In the genomic region with DNA sequence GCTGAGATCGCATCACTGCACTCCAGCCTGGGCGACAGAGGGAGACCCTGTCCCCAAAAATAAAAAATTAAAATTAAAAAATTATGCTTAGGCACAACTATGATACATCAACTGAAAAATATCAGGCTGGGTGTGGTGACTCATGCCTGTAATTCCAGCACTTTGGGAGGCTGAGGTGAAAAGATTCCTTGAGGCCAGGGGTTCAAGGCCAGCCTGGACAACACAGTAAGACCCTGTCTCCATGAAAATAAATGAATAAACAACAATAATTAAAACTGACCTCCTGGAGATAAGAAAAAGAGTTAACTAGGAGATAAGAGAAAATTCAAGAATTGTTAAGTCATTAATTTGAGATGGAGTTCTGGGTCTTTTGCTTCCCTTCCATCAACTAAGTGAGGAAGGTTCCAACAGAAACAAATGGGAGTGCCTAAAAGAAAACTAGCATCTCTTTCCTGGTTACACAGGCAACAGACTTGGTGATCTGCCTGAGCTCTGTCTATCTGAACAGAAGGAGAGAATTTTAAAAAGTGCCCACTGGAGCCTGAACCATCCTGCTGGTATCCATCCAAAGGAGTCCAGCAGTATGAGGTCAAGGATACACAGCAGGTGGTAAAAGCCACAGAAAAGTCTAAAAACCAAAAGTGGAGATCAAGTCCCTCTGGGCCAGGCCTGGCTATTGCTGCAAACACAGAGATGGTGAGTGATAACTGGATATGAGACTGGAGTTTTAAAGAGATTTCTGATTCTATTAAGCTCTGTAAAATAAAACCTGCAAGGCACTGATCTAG, we compare ENCODE assay signal across 18 cellular contexts. TPM values are rescaled to one million over a fixed set of nuclear protein-coding genes. Genes with fewer than 3 reads are reported as not detected.
A peak's percentile ranks its signal among the peaks of the same experiment; 100 is the strongest.
DNase-seq lines count a peak whose midpoint lies in the region; ATAC-seq, FAIRE-seq and TF ChIP-seq lines count a peak whose summit lies in the region.
"Had no signal": no experiment of that assay in that cellular context is flagged by ENCODE, and none has a peak within 500 bp of the region (broad histone marks: within the 10 kb centered on the region; RNA-seq: fewer than 3 reads in every experiment).

No MANE protein-coding gene starts in this region.

- TF ChIP-seq EP300 in K562 (IDR thresholded peaks at IDR 0.05; ENCODE audit: low read length): no peak

- intact Hi-C loops in activated CD8-positive, alpha-beta T cell treated with anti-CD3 and anti-CD28 coated beads for 36 hours (cut with micrococcal nuclease): no loop called here
- intact Hi-C loops in K562 (cut with micrococcal nuclease): no loop called here
- intact Hi-C loops in testis (cut with DNase I; ENCODE audit: low total_unique reads): no loop called here

- no peak for ATAC-seq in activated CD8-positive, alpha-beta T cell treated with anti-CD3 and anti-CD28 coated beads, Interleukin-2, amount 10 ng/mL, durations not matched to agents 7 days and 5 days
- ATAC-seq in activated CD8-positive, alpha-beta T cell treated with anti-CD3 and anti-CD28 coated beads for 36 hours: no peak
- peak; percentile 31; the same call in 2 of the 3 replicates for ATAC-seq in K562
- ATAC-seq: mucosa of descending colon had no signal

- no peaks in the 10 kb centered on the region for H3K9me1 ChIP-seq in K562 (ENCODE audit: control insufficient read depth, insufficient read depth, low read length)

- H3K27ac Mint-ChIP-seq in activated CD8-positive, alpha-beta T cell treated with anti-CD3 and anti-CD28 coated beads, Interleukin-2, amount 10 ng/mL, durations not matched to agents 7 days and 5 days: peak overlapping the region; percentile 25
- H3K27ac Mint-ChIP-seq in activated CD8-positive, alpha-beta T cell treated with anti-CD3 and anti-CD28 coated beads for 36 hours: no peak overlapping the region
- peak overlapping the region in 2 of 3 donors; percentile 39 to 79 for H3K27ac Mint-ChIP-seq in IgD-negative memory B cell
- H3K27ac Mint-ChIP-seq: activated B cell treated with CpG ODN at 0.5 μM for 24 hours had no signal

- H4K20me1 ChIP-seq in K562 (replicated peaks; ENCODE audit: control insufficient read depth, insufficient read depth, low read length) (0 out of 2 replicates have a peak, but pooled peaks cover 4% of the 10 kb centered on the region), osteoblast (ENCODE audit: insufficient read depth, low read length) (peaks cover 14% of the 10 kb centered on the region)

- no peak for TF ChIP-seq RAD21 in K562 (CRISPR knock-in tag; conservative IDR thresholded peaks at IDR 0.05 in 1 of 2, IDR thresholded peaks at IDR 0.05 in 1 of 2)

- H3K36me3 ChIP-seq in K562 (ENCODE audit: control insufficient read depth, insufficient read depth, low read length) (peaks cover 61% of the 10 kb centered on the region), osteoblast (ENCODE audit: insufficient read depth, low read length) (peaks cover 10% of the 10 kb centered on the region), testis (ENCODE audit: low read depth, missing control alignments) (no peaks in the 10 kb centered on the region)

- H3K27ac ChIP-seq in K562 (ENCODE audit: extremely low read depth, low read depth, low read length) (no peak overlapping the region), osteoblast (ENCODE audit: low read depth, low read length) (peak overlapping the region; percentile 1), testis (no peak overlapping the region)
- H3K27ac ChIP-seq: hepatocyte had no signal

- H3K27me3 ChIP-seq in K562 (ENCODE audit: control insufficient read depth in 2 of 2, insufficient read depth in 2 of 2, low read length in 2 of 2) (no peaks in the 10 kb centered on the region), osteoblast (ENCODE audit: insufficient read depth, low read length) (no peaks in the 10 kb centered on the region), testis (no peaks in the 10 kb centered on the region)
- H3K27me3 ChIP-seq: hepatocyte had no signal

- CTCF ChIA-PET in activated CD8-positive, alpha-beta T cell treated with anti-CD3 and anti-CD28 coated beads, Interleukin-2, amount 10 ng/mL, durations not matched to agents 7 days and 5 days (lab: Charles Lee): interaction anchor here (1.8 kb wide), 1 partner anchor 283 kb away, joined by 6 read pairs; no protein-coding TSS in a partner anchor
- CTCF ChIA-PET in activated CD8-positive, alpha-beta T cell treated with anti-CD3 and anti-CD28 coated beads for 36 hours (lab: Charles Lee): interaction anchor here (0.9 to 1.5 kb wide), 2 partner anchors 15 to 31 kb away, joined by 4 read pairs; no protein-coding TSS in a partner anchor
- CTCF ChIA-PET in K562 (lab: Yijun Ruan, JAX; ENCODE audit: low intra/inter-chr PET ratio): no interaction called here

- no peak overlapping the region for H3K4me3 Mint-ChIP-seq in activated CD8-positive, alpha-beta T cell treated with anti-CD3 and anti-CD28 coated beads, Interleukin-2, amount 10 ng/mL, durations not matched to agents 7 days and 5 days
- H3K4me3 Mint-ChIP-seq in activated CD8-positive, alpha-beta T cell treated with anti-CD3 and anti-CD28 coated beads for 36 hours: no peak overlapping the region
- H3K4me3 Mint-ChIP-seq in IgD-negative memory B cell: no peak overlapping the region
- H3K4me3 Mint-ChIP-seq: activated B cell treated with CpG ODN at 0.5 μM for 24 hours had no signal

- TF ChIP-seq POLR2A in K562 (conservative IDR thresholded peaks at IDR 0.05) (no peak), testis (IDR thresholded peaks at IDR 0.05) (no peak)

- WGBS in K562 (ENCODE audit: insufficient coverage, low coverage, missing lambda C conversion rate): 100% methylated on average over 2 of the region's 2 CpGs
- 100% methylated on average over 2 of the region's 2 CpGs for WGBS in testis, 2 donors

- TF ChIP-seq CTCF in activated CD8-positive, alpha-beta T cell treated with anti-CD3 and anti-CD28 coated beads for 36 hours (IDR thresholded peaks at IDR 0.05): no peak
- TF ChIP-seq CTCF in K562 (IDR thresholded peaks at IDR 0.05 in 2 of 3, conservative IDR thresholded peaks at IDR 0.05 in 1 of 3; ENCODE audit: insufficient read depth in 2 of 3, low read depth in 1 of 3, low read length in 3 of 3): no peak
- TF ChIP-seq CTCF in osteoblast (IDR thresholded peaks at IDR 0.05; ENCODE audit: extremely low read depth, low read depth, low read length): no peak
- TF ChIP-seq CTCF in testis (IDR thresholded peaks at IDR 0.05): no peak

- POLR2A ChIA-PET in activated CD8-positive, alpha-beta T cell treated with anti-CD3 and anti-CD28 coated beads, Interleukin-2, amount 10 ng/mL, durations not matched to agents 7 days and 5 days (lab: Charles Lee): interaction anchor here (1.0 to 1.7 kb wide), 2 partner anchors 9 to 28 kb away, joined by 4 to 7 read pairs; a partner anchor contains a TSS
- POLR2A ChIA-PET in activated CD8-positive, alpha-beta T cell treated with anti-CD3 and anti-CD28 coated beads for 36 hours (lab: Charles Lee): interaction anchor here (0.6 to 0.9 kb wide), 4 partner anchors 9 to 584 kb away, joined by 3 to 6 read pairs (median 3); a partner anchor contains a TSS
- POLR2A ChIA-PET in K562 (lab: Yijun Ruan, JAX): interaction anchor here (0.6 to 0.8 kb wide), 2 partner anchors 9 to 137 kb away, joined by 3 to 5 read pairs; a partner anchor contains a TSS

- H3K79me2 ChIP-seq in K562 (ENCODE audit: control insufficient read depth, insufficient read depth, low read length) (peaks cover 95% of the 10 kb centered on the region), osteoblast (ENCODE audit: insufficient read depth, low read length) (peaks cover 99% of the 10 kb centered on the region)

- in situ Hi-C loops in K562 (cut with MboI): no loop called here

- H3K27me3 Mint-ChIP-seq in activated CD8-positive, alpha-beta T cell treated with anti-CD3 and anti-CD28 coated beads, Interleukin-2, amount 10 ng/mL, durations not matched to agents 7 days and 5 days (ENCODE audit: low read depth): no peaks in the 10 kb centered on the region
- no peaks in the 10 kb centered on the region for H3K27me3 Mint-ChIP-seq in activated CD8-positive, alpha-beta T cell treated with anti-CD3 and anti-CD28 coated beads for 36 hours
- H3K27me3 Mint-ChIP-seq in IgD-negative memory B cell: no peaks in the 10 kb centered on the region
- H3K27me3 Mint-ChIP-seq: activated B cell treated with CpG ODN at 0.5 μM for 24 hours had no signal

- H3K4me1 Mint-ChIP-seq in activated CD8-positive, alpha-beta T cell treated with anti-CD3 and anti-CD28 coated beads, Interleukin-2, amount 10 ng/mL, durations not matched to agents 7 days and 5 days (ENCODE audit: low read depth): peaks cover 40% of the 10 kb centered on the region
- peaks cover 40% of the 10 kb centered on the region for H3K4me1 Mint-ChIP-seq in activated CD8-positive, alpha-beta T cell treated with anti-CD3 and anti-CD28 coated beads for 36 hours (ENCODE audit: low read depth)
- H3K4me1 Mint-ChIP-seq in IgD-negative memory B cell: peaks cover 11 to 22% (median 18%) of the 10 kb centered on the region in 3 donors

- H3K36me3 Mint-ChIP-seq in activated CD8-positive, alpha-beta T cell treated with anti-CD3 and anti-CD28 coated beads, Interleukin-2, amount 10 ng/mL, durations not matched to agents 7 days and 5 days (ENCODE audit: low read depth): peaks cover 38% of the 10 kb centered on the region
- peaks cover 34% of the 10 kb centered on the region for H3K36me3 Mint-ChIP-seq in activated CD8-positive, alpha-beta T cell treated with anti-CD3 and anti-CD28 coated beads for 36 hours (ENCODE audit: low read depth)
- peaks cover 9% of the 10 kb centered on the region for H3K36me3 Mint-ChIP-seq in IgD-negative memory B cell

- H3K9me3 Mint-ChIP-seq in activated CD8-positive, alpha-beta T cell treated with anti-CD3 and anti-CD28 coated beads, Interleukin-2, amount 10 ng/mL, durations not matched to agents 7 days and 5 days (ENCODE audit: insufficient read depth): no peaks in the 10 kb centered on the region
- no peaks in the 10 kb centered on the region for H3K9me3 Mint-ChIP-seq in activated CD8-positive, alpha-beta T cell treated with anti-CD3 and anti-CD28 coated beads for 36 hours
- no peaks in the 10 kb centered on the region for H3K9me3 Mint-ChIP-seq in IgD-negative memory B cell

- no peak for DNase-seq in activated CD8-positive, alpha-beta T cell treated with anti-CD3 and anti-CD28 coated beads, Interleukin-2, amount 10 ng/mL, durations not matched to agents 7 days and 5 days
- DNase-seq in activated CD8-positive, alpha-beta T cell treated with anti-CD3 and anti-CD28 coated beads for 36 hours: no peak
- peak in 1 of 4 experiments; percentile 9 for DNase-seq in K562 (ENCODE audit: extremely low read depth in 1 of 4, low spot score in 3 of 4)
- no peak for DNase-seq in osteoblast (ENCODE audit: insufficient read length, low spot score, missing footprints)
- DNase-seq in occipital lobe (lab: John Stamatoyannopoulos, UW): no peak
- DNase-seq in testis: no peak
- DNase-seq in HPDE6-E6E7 (ENCODE audit: extremely low spot score): no peak
- DNase-seq: activated B cell treated with CpG ODN at 0.5 μM for 24 hours; activated T-cell treated with anti-CD3 and anti-CD28 coated beads, Interleukin-2, amount 50 U/mL, for 1 hour; aorta; Caco-2; mucosa of descending colon; NCI-H2081; NCI-H524 treated with DMSO at 0.1 percent for 48 hours; OCI-M1; substantia nigra had no signal

- H3K9me3 ChIP-seq in K562 (replicated peaks; ENCODE audit: control insufficient read depth, insufficient read depth, low read depth, low read length) (no peaks in the 10 kb centered on the region), osteoblast (ENCODE audit: low read depth, low read length) (no peaks in the 10 kb centered on the region), testis (no peaks in the 10 kb centered on the region)
- H3K9me3 ChIP-seq: Caco-2, mucosa of descending colon had no signal

- no TSS peak for BruUV-seq in K562 (replicated peaks; lab: Mats Ljungman, UMichigan)

- no peak for FAIRE-seq in K562 (lab: Jason Lieb, UNC)

- H2AFZ ChIP-seq in K562 (ENCODE audit: low read depth, low read length) (no peak overlapping the region), osteoblast (ENCODE audit: low read length) (no peak overlapping the region)
- H2AFZ ChIP-seq: hepatocyte had no signal

- H3K4me3 ChIP-seq in K562 (no peak overlapping the region), osteoblast (ENCODE audit: insufficient read depth, low read length) (no peak overlapping the region), testis (no peak overlapping the region)
- H3K4me3 ChIP-seq: hepatocyte, mucosa of descending colon had no signal

- H3K4me2 ChIP-seq in K562 (ENCODE audit: insufficient read depth, low read length): no peak overlapping the region
- no peak overlapping the region for H3K4me2 ChIP-seq in osteoblast (ENCODE audit: insufficient read depth, low read length)
- H3K4me2 ChIP-seq: hepatocyte had no signal

- no peaks in the 10 kb centered on the region; a peak in 2 of 5 replicates for H3K4me1 ChIP-seq in K562 (replicated peaks in 1 of 2; ENCODE audit: control insufficient read depth in 2 of 2, insufficient read depth in 2 of 2, low read length in 2 of 2)
- no peaks in the 10 kb centered on the region for H3K4me1 ChIP-seq in osteoblast (ENCODE audit: insufficient read depth, low read length)
- H3K4me1 ChIP-seq in testis: no peaks in the 10 kb centered on the region
- H3K4me1 ChIP-seq: Caco-2 had no signal

- H3K9ac ChIP-seq in K562 (ENCODE audit: insufficient read depth in 1 of 2, low read depth in 2 of 2, low read length in 2 of 2): no peak overlapping the region

RNA-seq across cellular contexts. Expression of a gene that starts 8.8 kb away (rescaled TPM):
- 100 to 1,000 TPM; 130 to 136 TPM for total RNA-seq in activated CD8-positive, alpha-beta T cell treated with anti-CD3 and anti-CD28 coated beads, Interleukin-2, amount 10 ng/mL, durations not matched to agents 7 days and 5 days
- 100 to 1,000 TPM; 138 to 142 TPM for total RNA-seq in activated CD8-positive, alpha-beta T cell treated with anti-CD3 and anti-CD28 coated beads for 36 hours
- 80.1 TPM for polyA plus RNA-seq in IgD-negative memory B cell
- total RNA-seq in K562 (2011; cell fraction: chromatin; rRNA removed; ENCODE audit: low replicate concordance): 48.4 and 56.6 TPM in 2 replicates
- 33.4 and 34.7 TPM in 2 replicates for total RNA-seq in K562 (2011; cell fraction: nucleolus; rRNA removed)
- 40.2 and 54.0 TPM in 2 replicates for total RNA-seq in K562 (2011; cell fraction: nucleoplasm; rRNA removed)
- 164 and 176 TPM in 2 replicates for total RNA-seq in K562 (2014; rRNA removed)
- total RNA-seq in K562 (2014; rRNA removed; fragmentation: Illumina TruSeq; extraction: Trizol): 153 and 155 TPM in 2 replicates
- 183 and 191 TPM in 2 replicates for total RNA-seq in K562 (2015; rRNA removed; fragmentation: Illumina TruSeq; extraction: Trizol)
- total RNA-seq in K562 (2021): 154 and 173 TPM in 2 replicates
- polyA plus RNA-seq in K562 (2011; rRNA removed): 77.9 and 86.0 TPM in 2 replicates
- 68.2 and 68.5 TPM in 2 replicates for polyA plus RNA-seq in K562 (2011; cell fraction: cytosol; rRNA removed)
- 59.6 and 69.6 TPM in 2 replicates for polyA plus RNA-seq in K562 (2011; cell fraction: nucleus; rRNA removed)
- 132 and 162 TPM in 2 replicates for polyA plus RNA-seq in K562 (2012)
- 221 and 230 TPM in 2 replicates for polyA plus RNA-seq in K562 (2014; fragmentation: Illumina TruSeq; extraction: Trizol)
- 10 to 100 TPM; 61.7 to 88.8 TPM for polyA plus RNA-seq in K562 (2014; fragmentation: Nextera tagmentation; extraction: Ambion mirVana)
- 116 and 136 TPM in 2 replicates for polyA plus RNA-seq in K562 (2014; rRNA removed)
- 168 and 174 TPM in 2 replicates for polyA minus RNA-seq in K562 (2011; rRNA and poly(A)+ RNA removed)
- polyA minus RNA-seq in K562 (2011; cell fraction: cytosol; rRNA and poly(A)+ RNA removed): 88.1 and 100 TPM in 2 replicates
- 14.1 and 18.0 TPM in 2 replicates for polyA minus RNA-seq in K562 (2011; cell fraction: nucleus; rRNA and poly(A)+ RNA removed)
- total RNA-seq in osteoblast: 56.6 and 65.5 TPM in 2 replicates
- total RNA-seq in occipital lobe: 58.0 TPM
- 100 to 1,000 TPM; 163 to 245 TPM for total RNA-seq in testis
- 569 TPM for polyA plus RNA-seq in testis (ENCODE audit: insufficient read depth, low read depth, low replicate concordance)

RNA-seq across cellular contexts. Expression of a gene that starts 20.0 kb away (rescaled TPM):
- total RNA-seq in activated CD8-positive, alpha-beta T cell treated with anti-CD3 and anti-CD28 coated beads, Interleukin-2, amount 10 ng/mL, durations not matched to agents 7 days and 5 days: 10 to 100 TPM; 11.8 to 13.3 TPM
- 1 to 10 TPM; 6.8 to 7.2 TPM for total RNA-seq in activated CD8-positive, alpha-beta T cell treated with anti-CD3 and anti-CD28 coated beads for 36 hours
- polyA plus RNA-seq in IgD-negative memory B cell (4.8 TPM), K562 (2011; rRNA removed) (4.4 and 6.6 TPM in 2 replicates), K562 (2014; fragmentation: Illumina TruSeq; extraction: Trizol) (4.1 and 7.4 TPM in 2 replicates), K562 (2014; fragmentation: Nextera tagmentation; extraction: Ambion mirVana) (under 1 TPM; 0.04 to 0.15 TPM), K562 (2014; rRNA removed) (9.7 and 13.6 TPM in 2 replicates), testis (ENCODE audit: insufficient read depth, low read depth, low replicate concordance) (39.8 TPM)
- total RNA-seq in K562 (2011; cell fraction: chromatin; rRNA removed; ENCODE audit: low replicate concordance): 4.9 and 15.7 TPM in 2 replicates
- total RNA-seq in K562 (2011; cell fraction: nucleolus; rRNA removed): 17.0 and 17.3 TPM in 2 replicates
- total RNA-seq in K562 (2011; cell fraction: nucleoplasm; rRNA removed): 7.1 and 8.9 TPM in 2 replicates
- total RNA-seq in K562 (2014; rRNA removed) (6.7 and 8.0 TPM in 2 replicates), K562 (2014; rRNA removed; fragmentation: Illumina TruSeq; extraction: Trizol) (1.9 and 2.5 TPM in 2 replicates), K562 (2015; rRNA removed; fragmentation: Illumina TruSeq; extraction: Trizol) (7.1 TPM in 2 replicates), K562 (2021) (8.5 and 9.9 TPM in 2 replicates), osteoblast (6.2 and 8.3 TPM in 2 replicates), occipital lobe (12.0 TPM), testis (10 to 100 TPM; 26.7 to 39.4 TPM)
- polyA plus RNA-seq in K562 (2011; cell fraction: cytosol; rRNA removed): 10.0 and 15.4 TPM in 2 replicates
- polyA plus RNA-seq in K562 (2011; cell fraction: nucleus; rRNA removed): 19.1 and 33.8 TPM in 2 replicates
- polyA plus RNA-seq in K562 (2012): 7.6 and 12.8 TPM in 2 replicates
- 1.9 and 2.3 TPM in 2 replicates for polyA minus RNA-seq in K562 (2011; rRNA and poly(A)+ RNA removed)
- polyA minus RNA-seq in K562 (2011; cell fraction: cytosol; rRNA and poly(A)+ RNA removed): 2.7 and 4.6 TPM in 2 replicates
- 9.6 and 10.2 TPM in 2 replicates for polyA minus RNA-seq in K562 (2011; cell fraction: nucleus; rRNA and poly(A)+ RNA removed)

RNA-seq across cellular contexts. Expression of a gene that starts 27.9 kb away (rescaled TPM):
- 10 to 100 TPM; 91.2 to 91.3 TPM for total RNA-seq in activated CD8-positive, alpha-beta T cell treated with anti-CD3 and anti-CD28 coated beads, Interleukin-2, amount 10 ng/mL, durations not matched to agents 7 days and 5 days
- total RNA-seq in activated CD8-positive, alpha-beta T cell treated with anti-CD3 and anti-CD28 coated beads for 36 hours: 10 to 100 TPM; 60.5 to 62.1 TPM
- 69.2 TPM for polyA plus RNA-seq in IgD-negative memory B cell
- total RNA-seq in K562 (2011; cell fraction: chromatin; rRNA removed; ENCODE audit: low replicate concordance): 136 and 173 TPM in 2 replicates
- total RNA-seq in K562 (2011; cell fraction: nucleolus; rRNA removed): 69.6 and 80.4 TPM in 2 replicates
- 93.0 and 142 TPM in 2 replicates for total RNA-seq in K562 (2011; cell fraction: nucleoplasm; rRNA removed)
- 22.2 and 28.0 TPM in 2 replicates for total RNA-seq in K562 (2014; rRNA removed)
- 30.7 and 31.8 TPM in 2 replicates for total RNA-seq in K562 (2014; rRNA removed; fragmentation: Illumina TruSeq; extraction: Trizol)
- total RNA-seq in K562 (2015; rRNA removed; fragmentation: Illumina TruSeq; extraction: Trizol): 40.3 and 41.9 TPM in 2 replicates
- 36.9 and 41.3 TPM in 2 replicates for total RNA-seq in K562 (2021)
- 72.3 and 84.5 TPM in 2 replicates for polyA plus RNA-seq in K562 (2011; rRNA removed)
- polyA plus RNA-seq in K562 (2011; cell fraction: cytosol; rRNA removed): 60.8 and 72.5 TPM in 2 replicates
- polyA plus RNA-seq in K562 (2011; cell fraction: nucleus; rRNA removed): 90.2 and 94.5 TPM in 2 replicates
- 36.8 and 39.6 TPM in 2 replicates for polyA plus RNA-seq in K562 (2012)
- 50.0 and 50.7 TPM in 2 replicates for polyA plus RNA-seq in K562 (2014; fragmentation: Illumina TruSeq; extraction: Trizol)
- polyA plus RNA-seq in K562 (2014; fragmentation: Nextera tagmentation; extraction: Ambion mirVana): 1 to 10 TPM; 2.9 to 7.8 TPM
- 41.4 and 46.2 TPM in 2 replicates for polyA plus RNA-seq in K562 (2014; rRNA removed)
- polyA minus RNA-seq in K562 (2011; rRNA and poly(A)+ RNA removed): 69.7 and 85.6 TPM in 2 replicates
- polyA minus RNA-seq in K562 (2011; cell fraction: cytosol; rRNA and poly(A)+ RNA removed): 34.2 and 45.7 TPM in 2 replicates
- polyA minus RNA-seq in K562 (2011; cell fraction: nucleus; rRNA and poly(A)+ RNA removed): 35.4 and 59.3 TPM in 2 replicates
- total RNA-seq in osteoblast: 147 and 151 TPM in 2 replicates
- total RNA-seq in occipital lobe: 58.8 TPM
- 100 to 1,000 TPM; 112 to 139 TPM for total RNA-seq in testis
- polyA plus RNA-seq in testis (ENCODE audit: insufficient read depth, low read depth, low replicate concordance): 191 TPM

RNA-seq across cellular contexts. Expression of a gene that starts 30.1 kb away (rescaled TPM):
- 100 to 1,000 TPM; 119 to 120 TPM for total RNA-seq in activated CD8-positive, alpha-beta T cell treated with anti-CD3 and anti-CD28 coated beads, Interleukin-2, amount 10 ng/mL, durations not matched to agents 7 days and 5 days
- 10 to 100 TPM; 74.5 to 82.3 TPM for total RNA-seq in activated CD8-positive, alpha-beta T cell treated with anti-CD3 and anti-CD28 coated beads for 36 hours
- polyA plus RNA-seq in IgD-negative memory B cell: 219 TPM
- total RNA-seq in K562 (2011; cell fraction: chromatin; rRNA removed; ENCODE audit: low replicate concordance): 127 and 249 TPM in 2 replicates
- total RNA-seq in K562 (2011; cell fraction: nucleolus; rRNA removed): 127 and 149 TPM in 2 replicates
- total RNA-seq in K562 (2011; cell fraction: nucleoplasm; rRNA removed): 132 and 134 TPM in 2 replicates
- total RNA-seq in K562 (2014; rRNA removed): 61.7 and 80.4 TPM in 2 replicates
- total RNA-seq in K562 (2014; rRNA removed; fragmentation: Illumina TruSeq; extraction: Trizol): 44.1 and 45.3 TPM in 2 replicates
- 53.2 and 54.6 TPM in 2 replicates for total RNA-seq in K562 (2015; rRNA removed; fragmentation: Illumina TruSeq; extraction: Trizol)
- total RNA-seq in K562 (2021): 72.5 and 75.7 TPM in 2 replicates
- 45.8 and 57.3 TPM in 2 replicates for polyA plus RNA-seq in K562 (2011; rRNA removed)
- 65.9 and 86.7 TPM in 2 replicates for polyA plus RNA-seq in K562 (2011; cell fraction: cytosol; rRNA removed)
- 129 and 142 TPM in 2 replicates for polyA plus RNA-seq in K562 (2011; cell fraction: nucleus; rRNA removed)
- 64.3 and 80.0 TPM in 2 replicates for polyA plus RNA-seq in K562 (2012)
- polyA plus RNA-seq in K562 (2014; fragmentation: Illumina TruSeq; extraction: Trizol): 44.2 and 57.6 TPM in 2 replicates
- 1 to 10 TPM; 3.0 to 7.5 TPM for polyA plus RNA-seq in K562 (2014; fragmentation: Nextera tagmentation; extraction: Ambion mirVana)
- polyA plus RNA-seq in K562 (2014; rRNA removed): 58.7 and 60.2 TPM in 2 replicates
- polyA minus RNA-seq in K562 (2011; rRNA and poly(A)+ RNA removed): 62.0 and 62.2 TPM in 2 replicates
- 33.1 and 37.9 TPM in 2 replicates for polyA minus RNA-seq in K562 (2011; cell fraction: cytosol; rRNA and poly(A)+ RNA removed)
- polyA minus RNA-seq in K562 (2011; cell fraction: nucleus; rRNA and poly(A)+ RNA removed): 67.2 and 89.5 TPM in 2 replicates
- 152 and 165 TPM in 2 replicates for total RNA-seq in osteoblast
- total RNA-seq in occipital lobe: 51.5 TPM
- total RNA-seq in testis: 100 to 1,000 TPM in 1 of 2 donors, 10 to 100 TPM in 1; 79.3 to 104 TPM
- 96.5 TPM for polyA plus RNA-seq in testis (ENCODE audit: insufficient read depth, low read depth, low replicate concordance)

RNA-seq across cellular contexts. Expression of a gene that starts 30.4 kb away (rescaled TPM):
- total RNA-seq in activated CD8-positive, alpha-beta T cell treated with anti-CD3 and anti-CD28 coated beads, Interleukin-2, amount 10 ng/mL, durations not matched to agents 7 days and 5 days: 10 to 100 TPM; 34.5 to 37.0 TPM
- 10 to 100 TPM; 29.2 to 30.4 TPM for total RNA-seq in activated CD8-positive, alpha-beta T cell treated with anti-CD3 and anti-CD28 coated beads for 36 hours
- polyA plus RNA-seq in IgD-negative memory B cell: 35.0 TPM
- total RNA-seq in K562 (2011; cell fraction: chromatin; rRNA removed; ENCODE audit: low replicate concordance): 108 and 141 TPM in 2 replicates
- total RNA-seq in K562 (2011; cell fraction: nucleolus; rRNA removed): 58.2 and 64.9 TPM in 2 replicates
- 81.0 and 82.5 TPM in 2 replicates for total RNA-seq in K562 (2011; cell fraction: nucleoplasm; rRNA removed)
- total RNA-seq in K562 (2014; rRNA removed): 63.6 and 66.0 TPM in 2 replicates
- total RNA-seq in K562 (2014; rRNA removed; fragmentation: Illumina TruSeq; extraction: Trizol): 43.3 and 45.4 TPM in 2 replicates
- total RNA-seq in K562 (2015; rRNA removed; fragmentation: Illumina TruSeq; extraction: Trizol): 45.3 and 46.8 TPM in 2 replicates
- total RNA-seq in K562 (2021): 57.0 and 66.6 TPM in 2 replicates
- 53.1 and 64.8 TPM in 2 replicates for polyA plus RNA-seq in K562 (2011; rRNA removed)
- 57.9 and 64.5 TPM in 2 replicates for polyA plus RNA-seq in K562 (2011; cell fraction: cytosol; rRNA removed)
- polyA plus RNA-seq in K562 (2011; cell fraction: nucleus; rRNA removed): 175 and 198 TPM in 2 replicates
- 64.3 and 82.9 TPM in 2 replicates for polyA plus RNA-seq in K562 (2012)
- 68.0 and 80.3 TPM in 2 replicates for polyA plus RNA-seq in K562 (2014; fragmentation: Illumina TruSeq; extraction: Trizol)
- polyA plus RNA-seq in K562 (2014; fragmentation: Nextera tagmentation; extraction: Ambion mirVana): 10 to 100 TPM; 29.7 to 48.6 TPM
- polyA plus RNA-seq in K562 (2014; rRNA removed): 58.9 and 60.8 TPM in 2 replicates
- polyA minus RNA-seq in K562 (2011; rRNA and poly(A)+ RNA removed): 68.8 and 94.7 TPM in 2 replicates
- polyA minus RNA-seq in K562 (2011; cell fraction: cytosol; rRNA and poly(A)+ RNA removed): 19.7 and 35.4 TPM in 2 replicates
- polyA minus RNA-seq in K562 (2011; cell fraction: nucleus; rRNA and poly(A)+ RNA removed): 24.2 and 39.8 TPM in 2 replicates
- 19.2 and 24.2 TPM in 2 replicates for total RNA-seq in osteoblast
- 19.2 TPM for total RNA-seq in occipital lobe
- 10 to 100 TPM; 59.4 to 67.7 TPM for total RNA-seq in testis
- polyA plus RNA-seq in testis (ENCODE audit: insufficient read depth, low read depth, low replicate concordance): 111 TPM
